Comparison of ENCODE assay signal across 1 cellular context in genomic region chr20:54318892-54319291, GRCh38.
TF ChIP-seq lines count a peak whose summit lies in the region.

No MANE protein-coding gene starts in this region.

TF ChIP-seq in SK-N-SH, 30 proteins besides CTCF, POLR2A, EP300 and RAD21 (continued from another document):
- TF ChIP-seq ZBTB33 (IDR thresholded peaks at IDR 0.05; ENCODE audit: borderline replicate concordance, low read depth): no peak
- no peak for TF ChIP-seq TAF1 (IDR thresholded peaks at IDR 0.05; ENCODE audit: borderline replicate concordance, low read depth, low read length)
- TF ChIP-seq JUND (IDR thresholded peaks at IDR 0.05): no peak
- no peak for TF ChIP-seq TCF12 (IDR thresholded peaks at IDR 0.05)
